ENCODE assay signal across 14 cellular contexts in genomic region chr11:119751281-119752060, GRCh38.
DNase-seq lines count a peak whose midpoint lies in the region; ATAC-seq, FAIRE-seq and TF ChIP-seq lines count a peak whose summit lies in the region.
"Had no signal": no experiment of that assay in that cellular context is flagged by ENCODE, and none has a peak within 500 bp of the region (broad histone marks: within the 10 kb centered on the region; RNA-seq: fewer than 3 reads in every experiment).

No MANE protein-coding gene starts in this region.

- no peaks in the 10 kb centered on the region for H3K27me3 ChIP-seq in KMS-11 (ENCODE audit: insufficient read depth, low read depth)
- peaks cover 6% of the 10 kb centered on the region for H3K27me3 ChIP-seq in effector memory CD4-positive, alpha-beta T cell (replicated peaks; ENCODE audit: control insufficient read depth, insufficient read depth, low read length, poor library complexity, severe bottlenecking)
- H3K27me3 ChIP-seq: vagina had no signal

- H3K4me2 ChIP-seq in KMS-11, result 0 out of 2 replicates have a peak overlapping the region, but pooled peaks have one; percentile 7
- H3K4me2 ChIP-seq: A549 had no signal

- FAIRE-seq in GM19239 (lab: Jason Lieb, UNC), result peak; percentile 92
- FAIRE-seq: A549, H54 had no signal

- H3K9ac ChIP-seq in KMS-11, result no peak overlapping the region

- H3K79me2 ChIP-seq in KMS-11 (ENCODE audit: insufficient read depth, low read depth), result no peaks in the 10 kb centered on the region

- no peak for TF ChIP-seq CTCF in KMS-11 (conservative IDR thresholded peaks at IDR 0.05; ENCODE audit: low read depth, low read length)

- H3K36me3 ChIP-seq in KMS-11 (ENCODE audit: insufficient read depth), result no peaks in the 10 kb centered on the region
- no peaks in the 10 kb centered on the region for H3K36me3 ChIP-seq in effector memory CD4-positive, alpha-beta T cell (ENCODE audit: control insufficient read depth, insufficient read depth, low read length)
- H3K36me3 ChIP-seq: vagina had no signal

- no peaks in the 10 kb centered on the region for H4K20me1 ChIP-seq in KMS-11 (ENCODE audit: insufficient read depth)

- no peak for ATAC-seq in HG03442 (IDR thresholded peaks at IDR 0.05; ENCODE audit: unreplicated experiment)

- no peak overlapping the region for H3K4me3 ChIP-seq in KMS-11 (IDR thresholded peaks at IDR 0.05; ENCODE audit: insufficient read depth, low read depth, low read length)
- H3K4me3 ChIP-seq in effector memory CD4-positive, alpha-beta T cell (ENCODE audit: insufficient read depth, low read depth, low read length, poor library complexity, severe bottlenecking), result no peak overlapping the region
- H3K4me3 ChIP-seq: A549, vagina had no signal

- no peak overlapping the region for H2AFZ ChIP-seq in KMS-11 (ENCODE audit: low read depth)

- peaks cover 9% of the 10 kb centered on the region for H3K4me1 ChIP-seq in KMS-11 (ENCODE audit: low read depth, poor library complexity, severe bottlenecking)
- H3K4me1 ChIP-seq in effector memory CD4-positive, alpha-beta T cell (ENCODE audit: control insufficient read depth, insufficient read depth, low read length, poor library complexity, severe bottlenecking), result peaks cover 6% of the 10 kb centered on the region
- H3K4me1 ChIP-seq: A549 had no signal

- no peaks in the 10 kb centered on the region for H3K9me3 ChIP-seq in effector memory CD4-positive, alpha-beta T cell (ENCODE audit: control insufficient read depth, low read length)
- H3K9me3 ChIP-seq: A549, vagina had no signal

- DNase-seq in NCI-H1436 (lab: John Stamatoyannopoulos, UW) (peak; percentile 57), NCI-H1436 treated with DMSO at 0.1 percent for 48 hours (lab: John Stamatoyannopoulos, UW) (no peak), GM19239 (ENCODE audit: insufficient read length, low spot score) (peak; percentile 37), germinal center (ENCODE audit: low spot score) (peak; percentile 14), SHP77 (lab: John Stamatoyannopoulos, UW) (no peak)
- no peak for DNase-seq in effector memory CD4-positive, alpha-beta T cell
- DNase-seq: endodermal cell, NCI-H774 had no signal

- no peak overlapping the region for H3K27ac ChIP-seq in KMS-11
- no peak overlapping the region for H3K27ac ChIP-seq in effector memory CD4-positive, alpha-beta T cell (ENCODE audit: insufficient read depth, low read length, poor library complexity, severe bottlenecking)
- H3K27ac ChIP-seq: A549, vagina, VCaP had no signal

Comparison
In these comparisons a context has a peak if more than half of its experiments do, and no peak if none do; other contexts are left out.
1. DNase-seq: peak in NCI-H1436 (single experiment), GM19239 (single experiment) and germinal center (single experiment); none in NCI-H1436 treated with DMSO at 0.1 percent for 48 hours (single experiment), SHP77 (0 of 2) and effector memory CD4-positive, alpha-beta T cell (0 of 3).